ENCODE assay signal across 8 cellular contexts in genomic region chr6:150720774-150721233, GRCh38.
DNase-seq lines count a peak whose midpoint lies in the region; ATAC-seq lines count a peak whose summit lies in the region.

No MANE protein-coding gene starts in this region.

- H3K36me3 ChIP-seq in BLaER1 treated with 17β-estradiol and CSF1 and Interleukin-3, amounts not matched to agents 10 nM and 100 nM, result no peaks in the 10 kb centered on the region

- DNase-seq in NCI-H345 treated with DMSO at 0.1 percent for 48 hours (lab: John Stamatoyannopoulos, UW; ENCODE audit: unreplicated experiment) (peak; percentile 96), Kasumi-1 (lab: John Stamatoyannopoulos, UW) (no peak), NCI-H69 (lab: John Stamatoyannopoulos, UW) (no peak)
- DNase-seq in stimulated activated naive CD8-positive, alpha-beta T cell treated with anti-CD3 and anti-CD28 coated beads, Interleukin-15, Interleukin-2, amounts not matched to agents 100 U/mL and 50 U/mL, for 24 hours, result no peak

- peaks cover 0 to 71% (median 17%) of the 10 kb centered on the region in 11 experiments; a peak in 17 of 22 replicates for H3K27me3 ChIP-seq in BLaER1 treated with 17β-estradiol and CSF1 and Interleukin-3, amounts not matched to agents 10 nM and 100 nM

- H3K4me1 ChIP-seq in BLaER1 treated with 17β-estradiol and CSF1 and Interleukin-3, amounts not matched to agents 10 nM and 100 nM, result peaks cover 11 to 55% (median 48%) of the 10 kb centered on the region in 10 experiments

- no peaks in the 10 kb centered on the region for H3K9me3 ChIP-seq in BLaER1 treated with 17β-estradiol and CSF1 and Interleukin-3, amounts not matched to agents 10 nM and 100 nM (replicated peaks in 1 of 11)

- peak; percentile 99 for ATAC-seq in GM18909 (IDR thresholded peaks at IDR 0.05; ENCODE audit: poor library complexity, unreplicated experiment)
- peak; percentile 98 for ATAC-seq in HG03045 (IDR thresholded peaks at IDR 0.05; ENCODE audit: unreplicated experiment)
- ATAC-seq in esophagus mucosa, result peak; percentile 91
- ATAC-seq in stimulated activated naive CD8-positive, alpha-beta T cell treated with anti-CD3 and anti-CD28 coated beads, Interleukin-15, Interleukin-2, amounts not matched to agents 100 U/mL and 50 U/mL, for 24 hours, result peak; percentile 78

- H3K4me3 ChIP-seq in BLaER1 treated with 17β-estradiol and CSF1 and Interleukin-3, amounts not matched to agents 10 nM and 100 nM, result no peak overlapping the region

- peak overlapping the region in 5 of 11 experiments; percentile 24 to 66 (median 53); a peak in 7 of 22 replicates for H3K9ac ChIP-seq in BLaER1 treated with 17β-estradiol and CSF1 and Interleukin-3, amounts not matched to agents 10 nM and 100 nM

- peak overlapping the region in 6 of 11 experiments; percentile 18 to 76 (median 66); a peak in 9 of 22 replicates for H3K27ac ChIP-seq in BLaER1 treated with 17β-estradiol and CSF1 and Interleukin-3, amounts not matched to agents 10 nM and 100 nM

- peak overlapping the region; percentile 45 to 87 (median 68) for H3K4me2 ChIP-seq in BLaER1 treated with 17β-estradiol and CSF1 and Interleukin-3, amounts not matched to agents 10 nM and 100 nM

- H4K20me1 ChIP-seq in BLaER1 treated with 17β-estradiol and CSF1 and Interleukin-3, amounts not matched to agents 10 nM and 100 nM, result peaks cover 0 to 29% (median 5%) of the 10 kb centered on the region in 11 experiments; a peak in 7 of 22 replicates
